14 cellular contexts compared by ENCODE assay signal in genomic region chr9:4148215-4148561, GRCh38.
DNase-seq lines count a peak whose midpoint lies in the region; ATAC-seq and TF ChIP-seq lines count a peak whose summit lies in the region.
"Had no signal": no experiment of that assay in that cellular context is flagged by ENCODE, and none has a peak within 500 bp of the region (broad histone marks: within the 10 kb centered on the region; RNA-seq: fewer than 3 reads in every experiment).

No MANE protein-coding gene starts in this region.

- CTCF ChIA-PET in Caco-2 (lab: Charles Lee) (interaction anchor here (0.6 kb wide), 2 partner anchors 39 to 52 kb away, joined by 3 to 4 read pairs; no protein-coding TSS in a partner anchor), T-cell (lab: Charles Lee) (no interaction called here)

- no peak for DNase-seq in Caco-2
- DNase-seq in hepatocyte (ENCODE audit: low spot score): no peak
- DNase-seq in nephron progenitor cell: no peak
- DNase-seq in NCI-H1092 (lab: John Stamatoyannopoulos, UW): no peak
- no peak for DNase-seq in T-cell
- no peak for DNase-seq in NCI-H526 (lab: John Stamatoyannopoulos, UW)
- DNase-seq: CD4-positive, alpha-beta T cell; NCI-H1092 treated with DMSO at 0.1 percent for 48 hours; NCI-H187; NCI-H748 treated with DMSO at 0.1 percent for 48 hours; PC-3 had no signal

- H4K20me1 ChIP-seq in hepatocyte (ENCODE audit: insufficient read depth, poor library complexity, severe bottlenecking): no peaks in the 10 kb centered on the region

- POLR2A ChIA-PET in Caco-2 (lab: Charles Lee) (interaction anchor here (0.9 kb wide), 1 partner anchor 644 kb away, joined by 3 read pairs; no protein-coding TSS in a partner anchor), T-cell (lab: Charles Lee) (no interaction called here)

- TF ChIP-seq CTCF in Caco-2 (IDR thresholded peaks at IDR 0.05; ENCODE audit: insufficient read depth in 1 of 2, low read depth in 1 of 2, low read length in 1 of 2, severe bottlenecking in 1 of 2, unreplicated experiment in 1 of 2): no peak
- no peak for TF ChIP-seq CTCF in brain (conservative IDR thresholded peaks at IDR 0.05)
- TF ChIP-seq CTCF in hepatocyte (IDR thresholded peaks at IDR 0.05; ENCODE audit: poor library complexity): no peak
- no peak for TF ChIP-seq CTCF in nephron progenitor cell (IDR thresholded peaks at IDR 0.05)

- H3K79me2 ChIP-seq in hepatocyte: peaks cover 6% of the 10 kb centered on the region

- H3K9me3 Mint-ChIP-seq in Caco-2 (ENCODE audit: unreplicated experiment) (no peaks in the 10 kb centered on the region), brain (no peaks in the 10 kb centered on the region), nephron progenitor cell (no peaks in the 10 kb centered on the region), T-cell (no peaks in the 10 kb centered on the region)
- H3K9me3 Mint-ChIP-seq: CD4-positive, alpha-beta T cell had no signal

- peak overlapping the region; percentile 72 for H3K4me2 ChIP-seq in hepatocyte

- no peaks in the 10 kb centered on the region for H3K9me3 ChIP-seq in Caco-2
- H3K9me3 ChIP-seq in hepatocyte (ENCODE audit: low read depth): no peaks in the 10 kb centered on the region

- H3K27me3 ChIP-seq in Caco-2 (replicated peaks; ENCODE audit: control insufficient read depth, insufficient read depth, low read length) (no peaks in the 10 kb centered on the region), hepatocyte (no peaks in the 10 kb centered on the region)

- H3K36me3 ChIP-seq in Caco-2 (ENCODE audit: control insufficient read depth, insufficient read depth, low read length) (no peaks in the 10 kb centered on the region), hepatocyte (replicated peaks; ENCODE audit: insufficient read depth, low read depth) (no peaks in the 10 kb centered on the region)

- H3K36me3 Mint-ChIP-seq in Caco-2 (ENCODE audit: insufficient read depth, unreplicated experiment) (no peaks in the 10 kb centered on the region), brain (no peaks in the 10 kb centered on the region), nephron progenitor cell (ENCODE audit: low read depth) (no peaks in the 10 kb centered on the region), T-cell (no peaks in the 10 kb centered on the region)

- peak overlapping the region; percentile 54 for H3K4me3 Mint-ChIP-seq in Caco-2 (ENCODE audit: unreplicated experiment)
- peak overlapping the region in 4 of 5 experiments; percentile 2 to 41 (median 30) for H3K4me3 Mint-ChIP-seq in brain
- H3K4me3 Mint-ChIP-seq in nephron progenitor cell: peak overlapping the region; percentile 0
- H3K4me3 Mint-ChIP-seq in T-cell: no peak overlapping the region
- H3K4me3 Mint-ChIP-seq: CD4-positive, alpha-beta T cell had no signal

- H3K4me1 Mint-ChIP-seq in Caco-2 (ENCODE audit: low read depth, unreplicated experiment) (peaks cover 54% of the 10 kb centered on the region), brain (peaks cover 62% of the 10 kb centered on the region), nephron progenitor cell (peaks cover 82% of the 10 kb centered on the region), T-cell (no peaks in the 10 kb centered on the region)

- H2AFZ ChIP-seq in hepatocyte: no peak overlapping the region

- peak overlapping the region; percentile 86 for H3K27ac ChIP-seq in hepatocyte

- H3K4me1 ChIP-seq in Caco-2 (peaks cover 63% of the 10 kb centered on the region), hepatocyte (ENCODE audit: insufficient read depth) (peaks cover 35% of the 10 kb centered on the region)

- no peak overlapping the region for H3K4me3 ChIP-seq in Caco-2 (ENCODE audit: low read depth, low read length)
- no peak overlapping the region for H3K4me3 ChIP-seq in hepatocyte
- H3K4me3 ChIP-seq: K562 had no signal

- H3K27ac Mint-ChIP-seq in Caco-2 (ENCODE audit: unreplicated experiment) (peak overlapping the region; percentile 69), brain (peak overlapping the region in 4 of 5 experiments; percentile 14 to 91 (median 48)), nephron progenitor cell (no peak overlapping the region), T-cell (no peak overlapping the region)
- H3K27ac Mint-ChIP-seq: CD4-positive, alpha-beta T cell had no signal

- no peaks in the 10 kb centered on the region for H3K9me2 ChIP-seq in hepatocyte (replicated peaks; ENCODE audit: insufficient read depth)

- 44% methylated on average over 2 of the region's 2 CpGs for WGBS in hepatocyte (ENCODE audit: low lambda C conversion rate, missing lambda C conversion rate)

- intact Hi-C loops in Caco-2 (cut with micrococcal nuclease; ENCODE audit: unreplicated experiment): loop anchor here (5.0 to 10.0 kb wide), 4 partner anchors 71 to 243 kb away; no protein-coding TSS in a partner anchor

- H3K27me3 Mint-ChIP-seq in Caco-2 (ENCODE audit: insufficient read depth, unreplicated experiment): no peaks in the 10 kb centered on the region
- H3K27me3 Mint-ChIP-seq in brain: no peaks in the 10 kb centered on the region
- peaks cover 4% of the 10 kb centered on the region for H3K27me3 Mint-ChIP-seq in nephron progenitor cell (ENCODE audit: low read depth, poor library complexity)
- peaks cover 6 to 24% of the 10 kb centered on the region in 2 donors for H3K27me3 Mint-ChIP-seq in T-cell

- ATAC-seq in HG03354 (IDR thresholded peaks at IDR 0.05; ENCODE audit: poor library complexity, severe bottlenecking, unreplicated experiment): no peak
- no peak for ATAC-seq in T-cell (replicated peaks in 1 of 4)
- ATAC-seq: K562, PC-3 had no signal

- no TSS peak for BruUV-seq in Caco-2 (replicated peaks; lab: Mats Ljungman, UMichigan)

Comparison
In these comparisons a context has a peak if more than half of its experiments do, and no peak if none do; other contexts are left out.
1. H3K27ac Mint-ChIP-seq: peak in Caco-2 (single experiment) and brain (4 of 5); none in nephron progenitor cell (single experiment) and T-cell (0 of 2).
2. H3K4me3 Mint-ChIP-seq: peak in Caco-2 (single experiment), brain (4 of 5) and nephron progenitor cell (single experiment); none in T-cell (0 of 3).